9 cellular contexts compared by ENCODE assay signal in the genomic region with DNA sequence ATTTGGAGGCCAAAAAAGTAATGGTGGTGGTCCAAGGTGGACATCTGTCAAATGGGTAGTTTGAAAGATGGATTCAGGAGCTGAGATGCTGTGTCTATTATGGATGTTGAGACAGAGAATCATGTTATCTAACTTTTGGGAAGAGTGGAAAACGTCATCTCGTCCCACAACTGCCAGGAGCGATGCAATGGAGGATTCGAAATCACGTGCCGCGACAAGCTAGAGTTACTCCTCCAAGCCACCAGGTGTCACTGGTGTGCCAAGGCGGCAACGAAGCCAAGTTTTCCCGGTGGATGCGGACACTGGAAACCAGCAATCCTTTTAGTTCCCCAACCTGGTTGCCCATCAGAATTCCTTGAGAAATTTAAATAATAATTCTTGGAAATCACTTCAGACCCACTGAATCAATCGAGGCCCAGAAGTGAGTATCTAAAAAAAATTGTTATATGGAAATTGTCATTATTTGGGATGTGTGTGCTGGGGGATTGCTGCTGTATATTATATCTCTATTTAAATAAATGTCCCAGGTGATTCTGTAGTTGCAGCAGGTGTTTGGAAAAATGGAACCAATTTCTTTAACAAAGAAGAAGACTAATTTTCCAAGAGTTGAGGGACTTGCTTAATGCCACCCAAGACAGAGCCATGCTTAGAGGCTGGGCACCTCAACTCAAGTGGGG.
DNase-seq lines count a peak whose midpoint lies in the region; ATAC-seq and TF ChIP-seq lines count a peak whose summit lies in the region.
"Had no signal": no experiment of that assay in that cellular context is flagged by ENCODE, and none has a peak within 500 bp of the region (broad histone marks: within the 10 kb centered on the region; RNA-seq: fewer than 3 reads in every experiment).

No MANE protein-coding gene starts in this region.

- H3K27me3 ChIP-seq in GM23338 (ENCODE audit: insufficient read depth), result no peaks in the 10 kb centered on the region
- no peaks in the 10 kb centered on the region for H3K27me3 ChIP-seq in kidney epithelial cell (ENCODE audit: control insufficient read depth, insufficient read depth, low read length)

- TF ChIP-seq CTCF in AG04449 (IDR thresholded peaks at IDR 0.05; ENCODE audit: insufficient read depth, low read length, missing control alignments) (peak; percentile 38), GM23338 (conservative IDR thresholded peaks at IDR 0.05; ENCODE audit: low read depth in 2 of 2) (peak; percentile 78 to 96), WTC11 (IDR thresholded peaks at IDR 0.05) (peak; percentile 82), kidney epithelial cell (IDR thresholded peaks at IDR 0.05; ENCODE audit: insufficient read depth, low read length, poor library complexity, severe bottlenecking) (peak; percentile 59)

- H4K20me1 ChIP-seq in GM23338 (replicated peaks; ENCODE audit: insufficient read depth), result no peaks in the 10 kb centered on the region

- CTCF ChIA-PET in AG04449 (lab: Yijun Ruan, JAX), result no interaction called here
- CTCF ChIA-PET in WTC11 (lab: Charles Lee), result interaction anchor here (0.6 to 4.0 kb wide), 9 partner anchors 8 to 885 kb away, joined by 3 to 26 read pairs (median 3); a partner anchor contains a TSS

- no peaks in the 10 kb centered on the region for H3F3A ChIP-seq in GM23338 (replicated peaks; ENCODE audit: low read depth)

- H3K27ac Mint-ChIP-seq in GM23338, result no peak overlapping the region; the same call in 1 of the 2 replicates
- H3K27ac Mint-ChIP-seq in WTC11, result no peak overlapping the region
- H3K27ac Mint-ChIP-seq: activated naive CD4-positive, alpha-beta T cell treated with anti-CD3 and anti-CD28 coated beads, Interleukin-2, amount 50 U/mL, for 72 hours had no signal

- H3K27me3 Mint-ChIP-seq in GM23338 (ENCODE audit: insufficient read depth, low read depth, poor library complexity) (peaks cover 2% of the 10 kb centered on the region), WTC11 (ENCODE audit: low read depth) (no peaks in the 10 kb centered on the region; the same call in 1 of the 2 replicates)

- peak; percentile 64 for ATAC-seq in GM23338
- ATAC-seq in WTC11, result peak; percentile 67
- no peak for ATAC-seq in GM21717 (IDR thresholded peaks at IDR 0.05; ENCODE audit: unreplicated experiment)
- ATAC-seq in HG02852 (IDR thresholded peaks at IDR 0.05; ENCODE audit: unreplicated experiment), result no peak
- ATAC-seq: activated naive CD4-positive, alpha-beta T cell treated with anti-CD3 and anti-CD28 coated beads, Interleukin-2, amount 50 U/mL, for 72 hours had no signal

- H3K36me3 ChIP-seq in GM23338 (ENCODE audit: insufficient read depth) (no peaks in the 10 kb centered on the region), kidney epithelial cell (ENCODE audit: control insufficient read depth, insufficient read depth, low read length) (no peaks in the 10 kb centered on the region)

- H3K79me2 ChIP-seq in GM23338 (replicated peaks; ENCODE audit: insufficient read depth), result no peaks in the 10 kb centered on the region

- DNase-seq in AG04449 (ENCODE audit: low read depth, low spot score) (no peak), GM23338 (ENCODE audit: low spot score) (peak; percentile 83), WTC11 (ENCODE audit: low spot score) (peak; percentile 75), kidney epithelial cell (ENCODE audit: low read depth) (no peak), NCI-H1436 (lab: John Stamatoyannopoulos, UW) (no peak)
- no peak for DNase-seq in central memory CD4-positive, alpha-beta T cell

- POLR2A ChIA-PET in AG04449 (lab: Yijun Ruan, JAX), result no interaction called here
- POLR2A ChIA-PET in WTC11 (lab: Charles Lee), result interaction anchor here (0.5 kb wide), 1 partner anchor 114 kb away, joined by 3 read pairs; no protein-coding TSS in a partner anchor

- no peak overlapping the region for H3K4me2 ChIP-seq in GM23338

- H3K4me1 ChIP-seq in GM23338 (ENCODE audit: insufficient read depth), result no peaks in the 10 kb centered on the region

- no peaks in the 10 kb centered on the region for H3K9me2 ChIP-seq in GM23338 (ENCODE audit: insufficient read depth)

- H3K36me3 Mint-ChIP-seq in GM23338 (ENCODE audit: low read depth), result no peaks in the 10 kb centered on the region
- H3K36me3 Mint-ChIP-seq in WTC11, result no peaks in the 10 kb centered on the region; the same call in 1 of the 2 replicates
- H3K36me3 Mint-ChIP-seq: activated naive CD4-positive, alpha-beta T cell treated with anti-CD3 and anti-CD28 coated beads, Interleukin-2, amount 50 U/mL, for 72 hours had no signal

- H3K4me3 Mint-ChIP-seq in GM23338, result no peak overlapping the region
- no peak overlapping the region for H3K4me3 Mint-ChIP-seq in WTC11

- H3K4me1 Mint-ChIP-seq in GM23338 (no peaks in the 10 kb centered on the region), WTC11 (no peaks in the 10 kb centered on the region)

- H3K9me3 Mint-ChIP-seq in GM23338 (0 out of 3 replicates have a peak, but pooled peaks cover 3% of the 10 kb centered on the region), WTC11 (peaks cover 7% of the 10 kb centered on the region)

- H2AFZ ChIP-seq in GM23338, result 0 out of 2 replicates have a peak overlapping the region, but pooled peaks have one; percentile 45

- no peak overlapping the region for H3K27ac ChIP-seq in GM23338 (ENCODE audit: low read depth)

- no peak overlapping the region for H3K4me3 ChIP-seq in AG04449 (ENCODE audit: low read depth, low read length)
- no peak overlapping the region for H3K4me3 ChIP-seq in GM23338
- no peak overlapping the region for H3K4me3 ChIP-seq in kidney epithelial cell (ENCODE audit: low read depth, low read length)

TF ChIP-seq in GM23338, 12 proteins besides CTCF, POLR2A, EP300 and RAD21:
- no peak for TF ChIP-seq STAT1 (IDR thresholded peaks at IDR 0.05; ENCODE audit: unreplicated experiment)

TF ChIP-seq in WTC11, 78 proteins besides CTCF, POLR2A, EP300 and RAD21:
- TF ChIP-seq, protein P1, sequence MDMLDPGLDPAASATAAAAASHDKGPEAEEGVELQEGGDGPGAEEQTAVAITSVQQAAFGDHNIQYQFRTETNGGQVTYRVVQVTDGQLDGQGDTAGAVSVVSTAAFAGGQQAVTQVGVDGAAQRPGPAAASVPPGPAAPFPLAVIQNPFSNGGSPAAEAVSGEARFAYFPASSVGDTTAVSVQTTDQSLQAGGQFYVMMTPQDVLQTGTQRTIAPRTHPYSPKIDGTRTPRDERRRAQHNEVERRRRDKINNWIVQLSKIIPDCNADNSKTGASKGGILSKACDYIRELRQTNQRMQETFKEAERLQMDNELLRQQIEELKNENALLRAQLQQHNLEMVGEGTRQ (CRISPR knock-in tag; IDR thresholded peaks at IDR 0.05), result peak; percentile 90
- no peak for TF ChIP-seq TCF7 (CRISPR knock-in tag; IDR thresholded peaks at IDR 0.05; ENCODE audit: low read depth)
- TF ChIP-seq, protein P2, sequence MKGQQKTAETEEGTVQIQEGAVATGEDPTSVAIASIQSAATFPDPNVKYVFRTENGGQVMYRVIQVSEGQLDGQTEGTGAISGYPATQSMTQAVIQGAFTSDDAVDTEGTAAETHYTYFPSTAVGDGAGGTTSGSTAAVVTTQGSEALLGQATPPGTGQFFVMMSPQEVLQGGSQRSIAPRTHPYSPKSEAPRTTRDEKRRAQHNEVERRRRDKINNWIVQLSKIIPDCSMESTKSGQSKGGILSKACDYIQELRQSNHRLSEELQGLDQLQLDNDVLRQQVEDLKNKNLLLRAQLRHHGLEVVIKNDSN (CRISPR knock-in tag; IDR thresholded peaks at IDR 0.05), result peak; percentile 90
- TF ChIP-seq, protein P3, sequence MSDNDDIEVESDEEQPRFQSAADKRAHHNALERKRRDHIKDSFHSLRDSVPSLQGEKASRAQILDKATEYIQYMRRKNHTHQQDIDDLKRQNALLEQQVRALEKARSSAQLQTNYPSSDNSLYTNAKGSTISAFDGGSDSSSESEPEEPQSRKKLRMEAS (CRISPR knock-in tag; IDR thresholded peaks at IDR 0.05), result peak; percentile 82

Comparison
In these comparisons a context has a peak if more than half of its experiments do, and no peak if none do; other contexts are left out.
1. DNase-seq: peak in GM23338 (single experiment) and WTC11 (single experiment); none in AG04449 (single experiment), kidney epithelial cell (single experiment), central memory CD4-positive, alpha-beta T cell (single experiment) and NCI-H1436 (single experiment).
2. ATAC-seq: peak in GM23338 (single experiment) and WTC11 (single experiment); none in GM21717 (single experiment) and HG02852 (single experiment).
3. Peak in every context shown above with its lines, with median percentiles within 50 percentile points of each other: CTCF ChIP-seq.